Comparison of ENCODE assay signal across 14 cellular contexts in the genomic region with DNA sequence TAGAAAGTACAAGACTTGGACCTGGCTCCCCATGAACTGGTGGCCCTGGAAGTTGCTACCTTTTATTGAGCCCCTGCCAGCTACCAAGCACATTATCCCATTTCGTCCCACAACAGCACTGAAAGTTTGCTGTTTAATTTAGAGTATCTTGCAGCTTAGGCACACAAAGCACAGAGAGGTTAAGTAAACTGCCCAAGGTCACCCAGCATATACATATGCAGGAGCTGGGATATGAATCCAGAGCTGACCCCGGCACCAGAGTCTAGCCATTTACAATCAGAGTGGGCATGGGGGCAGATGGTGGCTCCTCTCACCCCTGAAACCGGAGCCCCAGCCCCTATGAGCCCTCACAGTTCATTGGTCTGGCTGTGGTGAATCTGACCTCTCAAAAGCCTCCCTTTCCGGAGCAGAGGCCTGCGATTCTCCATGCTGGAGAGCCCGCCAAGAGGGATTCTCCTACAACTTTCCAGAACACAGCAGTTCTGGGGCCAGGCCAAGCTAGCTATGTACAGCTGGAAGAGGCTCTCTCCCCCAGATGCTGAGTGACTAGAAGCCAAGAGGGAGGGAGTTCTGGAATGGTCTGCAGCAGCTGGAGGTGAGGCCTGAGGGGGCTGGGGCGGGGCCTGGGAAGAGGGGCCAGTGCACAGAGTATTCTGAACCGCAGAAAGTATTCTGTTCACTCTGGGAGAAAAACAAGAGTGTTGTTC. TPM values are rescaled to one million over a fixed set of nuclear protein-coding genes. Genes with fewer than 3 reads are reported as not detected.
A peak's percentile ranks its signal among the peaks of the same experiment; 100 is the strongest.
DNase-seq lines count a peak whose midpoint lies in the region; ATAC-seq and TF ChIP-seq lines count a peak whose summit lies in the region.
"Had no signal": no experiment of that assay in that cellular context is flagged by ENCODE, and none has a peak within 500 bp of the region (broad histone marks: within the 10 kb centered on the region; RNA-seq: fewer than 3 reads in every experiment).

No MANE protein-coding gene starts in this region.

- peaks cover 51% of the 10 kb centered on the region for H3K4me1 ChIP-seq in BLaER1
- peaks cover 0 to 69% of the 10 kb centered on the region in 2 donors for H3K4me1 ChIP-seq in right atrium auricular region

- H3K27me3 ChIP-seq in BLaER1, result no peaks in the 10 kb centered on the region
- H3K27me3 ChIP-seq in right atrium auricular region, result no peaks in the 10 kb centered on the region

- ATAC-seq in GM19395 (IDR thresholded peaks at IDR 0.05; ENCODE audit: unreplicated experiment), result no peak
- no peak for ATAC-seq in HG03354 (IDR thresholded peaks at IDR 0.05; ENCODE audit: poor library complexity, severe bottlenecking, unreplicated experiment)
- ATAC-seq: esophagus mucosa had no signal

- peaks cover 99% of the 10 kb centered on the region for H4K20me1 ChIP-seq in BLaER1

- peak in 44 of 61 donors; percentile 27 to 80 (median 56) for DNase-seq in caudate nucleus (lab: John Stamatoyannopoulos, UW)
- DNase-seq in right atrium auricular region (ENCODE audit: low spot score), result no peak
- DNase-seq in putamen (ENCODE audit: low spot score), result peak; percentile 76
- DNase-seq in G401 (ENCODE audit: low spot score), result no peak
- DNase-seq in RKO (ENCODE audit: low spot score), result no peak
- DNase-seq: CD8-positive, alpha-beta memory T cell; H7; NCI-H2171; stimulated activated CD8-positive, alpha-beta memory T cell treated with anti-CD3 and anti-CD28 coated beads, Interleukin-4, amount 100 ng/mL, for 48 hours; T-helper 9 cell had no signal

- H3K36me3 ChIP-seq in BLaER1 (peaks cover 40% of the 10 kb centered on the region), right atrium auricular region (no peaks in the 10 kb centered on the region)

- H3K9ac ChIP-seq in BLaER1, result no peak overlapping the region

- 0 out of 2 replicates have a peak overlapping the region, but pooled peaks have one; percentile 19 for H3K4me2 ChIP-seq in BLaER1

- no peak overlapping the region for H3K27ac ChIP-seq in BLaER1
- H3K27ac ChIP-seq in caudate nucleus (ENCODE audit: low read depth, low read length), result peak overlapping the region; percentile 95
- H3K27ac ChIP-seq in right atrium auricular region, result peak overlapping the region; percentile 89 to 97

- H3K4me3 ChIP-seq in BLaER1, result no peak overlapping the region
- H3K4me3 ChIP-seq in right atrium auricular region, result no peak overlapping the region

- TF ChIP-seq CTCF in right atrium auricular region (IDR thresholded peaks at IDR 0.05), result no peak

- in situ Hi-C loops in G401 (cut with HindIII; ENCODE audit: low sequenced_read_pairs), result no loop called here

- H3K9me3 ChIP-seq in BLaER1 (no peaks in the 10 kb centered on the region), right atrium auricular region (no peaks in the 10 kb centered on the region)

RNA-seq across cellular contexts. Expression of a gene that starts 58.3 kb away (rescaled TPM):
- 10 to 100 TPM; 17.0 to 29.8 TPM for total RNA-seq in right atrium auricular region
- 116 and 155 TPM in 2 replicates for total RNA-seq in G401 (2014; rRNA removed; shearing (Covaris generic))

Comparison
In these comparisons a context has a peak if more than half of its experiments do, and no peak if none do; other contexts are left out.
1. DNase-seq: peak in caudate nucleus (44 of 61) and putamen (single experiment); none in right atrium auricular region (single experiment), G401 (single experiment) and RKO (single experiment).